In the genomic region with DNA sequence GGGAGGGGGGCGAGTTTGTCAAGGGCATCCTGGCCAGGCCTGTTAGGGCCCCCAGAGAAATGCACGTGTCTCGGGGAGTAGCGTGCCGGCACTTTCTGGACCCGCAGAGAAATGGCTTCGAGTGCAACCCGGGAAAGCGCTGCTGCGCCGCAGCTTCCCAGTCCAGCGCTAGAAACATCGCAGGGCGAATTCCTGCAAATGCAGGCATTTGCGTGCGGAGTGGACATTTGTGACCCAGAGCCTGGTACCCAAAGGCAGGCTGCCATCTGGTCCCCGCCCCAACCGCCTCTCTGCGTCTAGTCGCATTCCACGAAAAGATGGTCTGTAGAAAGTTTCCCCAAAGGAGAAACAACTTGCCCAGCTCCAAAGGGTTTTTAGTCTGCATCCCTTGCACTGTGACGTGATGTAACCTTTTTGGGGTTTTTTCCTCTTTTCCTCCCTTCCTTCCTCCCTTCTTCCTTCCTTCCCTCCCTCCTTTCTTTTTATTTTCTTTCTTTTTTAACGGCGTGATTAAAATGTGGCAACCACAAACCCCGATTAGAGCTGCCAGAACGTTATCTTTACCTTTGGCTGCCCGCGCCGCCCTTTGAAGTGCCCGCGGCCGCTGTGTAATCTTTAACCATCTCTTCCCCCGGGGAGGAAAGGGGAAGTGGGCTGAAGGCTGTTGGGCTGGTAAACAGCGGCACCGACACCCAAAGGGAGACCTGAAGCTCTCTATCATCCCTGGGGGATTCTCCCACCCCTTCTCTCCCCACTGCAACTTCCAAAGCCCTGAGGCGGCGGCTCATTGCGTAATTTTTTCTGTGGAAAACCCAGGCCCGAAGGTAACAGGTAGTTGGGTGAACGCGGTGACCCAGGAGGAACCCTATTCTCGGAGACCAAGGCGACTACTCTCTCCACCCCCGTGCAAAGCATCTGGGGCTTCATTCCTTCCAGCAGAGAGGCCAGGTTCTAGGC, we compare ENCODE assay signal across 8 cellular contexts. TPM values are rescaled to one million over a fixed set of nuclear protein-coding genes. Genes with fewer than 3 reads are reported as not detected.
DNase-seq lines count a peak whose midpoint lies in the region; ATAC-seq and TF ChIP-seq lines count a peak whose summit lies in the region.

No MANE protein-coding gene starts in this region.

- no peaks in the 10 kb centered on the region for H4K20me1 ChIP-seq in hepatocyte (ENCODE audit: insufficient read depth, poor library complexity, severe bottlenecking)

- TF ChIP-seq CTCF in WERI-Rb-1 (IDR thresholded peaks at IDR 0.05; ENCODE audit: low read depth, low read length) (no peak), hepatocyte (IDR thresholded peaks at IDR 0.05; ENCODE audit: poor library complexity) (no peak), gastrocnemius medialis (IDR thresholded peaks at IDR 0.05 in 4 of 5, conservative IDR thresholded peaks at IDR 0.05 in 1 of 5) (no peak)

- WGBS in hepatocyte (ENCODE audit: low lambda C conversion rate, missing lambda C conversion rate) = 3% methylated on average over 44 of the region's 44 CpGs

- in situ Hi-C loops in gastrocnemius medialis (cut with MboI; ENCODE audit: low sequenced_read_pairs in 4 of 4) = no loop called here

- H3K4me1 ChIP-seq in hepatocyte (ENCODE audit: insufficient read depth) = peaks cover 14% of the 10 kb centered on the region
- peaks cover 13 to 35% of the 10 kb centered on the region in 2 donors for H3K4me1 ChIP-seq in gastrocnemius medialis

- H3K9me2 ChIP-seq in hepatocyte (replicated peaks; ENCODE audit: insufficient read depth) = no peaks in the 10 kb centered on the region

- H3K27ac ChIP-seq in WERI-Rb-1 (no peak overlapping the region; the same call in 1 of the 2 replicates), hepatocyte (no peak overlapping the region), gastrocnemius medialis (peak overlapping the region; percentile 70 to 82 (median 71))

- H3K4me2 ChIP-seq in hepatocyte = peak overlapping the region; percentile 99

- TF ChIP-seq POLR2A in gastrocnemius medialis (IDR thresholded peaks at IDR 0.05) = no peak

- peak; percentile 14 for ATAC-seq in HG02885 (IDR thresholded peaks at IDR 0.05; ENCODE audit: poor library complexity, unreplicated experiment)
- ATAC-seq in gastrocnemius medialis = peak; percentile 5 to 18
- no peak for ATAC-seq in HG02870 (IDR thresholded peaks at IDR 0.05; ENCODE audit: unreplicated experiment)

- H3K36me3 ChIP-seq in WERI-Rb-1 (peaks cover 3% of the 10 kb centered on the region; the same call in 1 of the 2 replicates), hepatocyte (replicated peaks; ENCODE audit: insufficient read depth, low read depth) (no peaks in the 10 kb centered on the region), gastrocnemius medialis (no peaks in the 10 kb centered on the region)

- no peaks in the 10 kb centered on the region for H3K79me2 ChIP-seq in hepatocyte

- H3K4me3 ChIP-seq in WERI-Rb-1 (ENCODE audit: low read depth, low read length) (peak overlapping the region; percentile 75), hepatocyte (peak overlapping the region; percentile 56), gastrocnemius medialis (peak overlapping the region; percentile 52 to 67 (median 66))

- H3K9me3 ChIP-seq in WERI-Rb-1 (ENCODE audit: severe bottlenecking) = peaks cover 12% of the 10 kb centered on the region
- peaks cover 1% of the 10 kb centered on the region for H3K9me3 ChIP-seq in hepatocyte (ENCODE audit: low read depth)
- H3K9me3 ChIP-seq in gastrocnemius medialis = no peaks in the 10 kb centered on the region

- H3K27me3 ChIP-seq in WERI-Rb-1 (ENCODE audit: insufficient read depth, low read depth, severe bottlenecking) = no peaks in the 10 kb centered on the region
- peaks cover 46% of the 10 kb centered on the region for H3K27me3 ChIP-seq in hepatocyte
- H3K27me3 ChIP-seq in gastrocnemius medialis = peaks cover 0 to 6% (median 0%) of the 10 kb centered on the region in 3 donors

- DNase-seq in NCI-H2227 (lab: John Stamatoyannopoulos, UW; ENCODE audit: unreplicated experiment) (peak; percentile 12), NCI-H2227 treated with DMSO at 0.1 percent for 48 hours (lab: John Stamatoyannopoulos, UW) (no peak), WERI-Rb-1 (no peak), hepatocyte (ENCODE audit: low spot score) (peak; percentile 32), gastrocnemius medialis (no peak), occipital lobe (lab: John Stamatoyannopoulos, UW) (no peak)

- intact Hi-C loops in gastrocnemius medialis (cut with DNase I; ENCODE audit: low total_unique reads) = loop anchor here (1.0 kb wide), 1 partner anchor 25 kb away; no protein-coding TSS in a partner anchor

- H2AFZ ChIP-seq in hepatocyte = peak overlapping the region; percentile 69

RNA-seq across cellular contexts. Expression of a gene that starts 1.1 kb away (rescaled TPM):
- total RNA-seq in hepatocyte (5.7 and 7.2 TPM in 2 replicates), gastrocnemius medialis (10 to 100 TPM in 2 of 4 donors, 1 to 10 TPM in 2; 8.7 to 40.1 (median 24.3) TPM), occipital lobe (not detected)
- 4.4 and 6.6 TPM in 2 replicates for polyA plus RNA-seq in hepatocyte

Comparison
In these comparisons a context has a peak if more than half of its experiments do, and no peak if none do; other contexts are left out.
1. DNase-seq: peak in NCI-H2227 (single experiment) and hepatocyte (single experiment); none in NCI-H2227 treated with DMSO at 0.1 percent for 48 hours (single experiment), WERI-Rb-1 (single experiment), gastrocnemius medialis (0 of 2) and occipital lobe (single experiment).
2. H3K27ac ChIP-seq: peak in gastrocnemius medialis (4 of 4); none in WERI-Rb-1 (single experiment) and hepatocyte (single experiment).
3. Peak in every context shown above with its lines, with median percentiles within 50 percentile points of each other: H3K4me3 ChIP-seq.